Comparison of ENCODE assay signal across 12 cellular contexts in genomic region chr17:82598256-82599011, GRCh38. TPM values are rescaled to one million over a fixed set of nuclear protein-coding genes. Genes with fewer than 3 reads are reported as not detected.
A peak's percentile ranks its signal among the peaks of the same experiment; 100 is the strongest.
DNase-seq lines count a peak whose midpoint lies in the region; ATAC-seq and TF ChIP-seq lines count a peak whose summit lies in the region.
"Had no signal": no experiment of that assay in that cellular context is flagged by ENCODE, and none has a peak within 500 bp of the region (broad histone marks: within the 10 kb centered on the region; RNA-seq: fewer than 3 reads in every experiment).

No MANE protein-coding gene starts in this region.

- H3K27ac ChIP-seq in right cardiac atrium (ENCODE audit: low read length) = no peak overlapping the region
- peak overlapping the region; percentile 49 for H3K27ac ChIP-seq in substantia nigra (ENCODE audit: low read depth, low read length, poor library complexity, severe bottlenecking)
- no peak overlapping the region for H3K27ac ChIP-seq in mammary epithelial cell (ENCODE audit: insufficient read depth, low read depth, low read length)
- H3K27ac ChIP-seq: uterus had no signal

- H3K4me3 Mint-ChIP-seq in WTC11 = no peak overlapping the region
- H3K4me3 Mint-ChIP-seq: naive thymus-derived CD8-positive, alpha-beta T cell had no signal

- H3K4me1 Mint-ChIP-seq in WTC11 = peaks cover 14% of the 10 kb centered on the region

- H3K4me3 ChIP-seq in right cardiac atrium (ENCODE audit: low read length) (no peak overlapping the region), fibroblast of villous mesenchyme (ENCODE audit: low read depth, low read length) (no peak overlapping the region), mammary epithelial cell (replicated peaks in 1 of 3; ENCODE audit: insufficient read depth in 1 of 3, low read depth in 2 of 3, low read length in 3 of 3) (no peak overlapping the region)
- H3K4me3 ChIP-seq: adrenal gland, uterus had no signal

- POLR2A ChIA-PET in WTC11 (lab: Charles Lee) = interaction anchor here (0.6 kb wide), 1 partner anchor 39 kb away, joined by 3 read pairs; no protein-coding TSS in a partner anchor

- H3K9me3 Mint-ChIP-seq in WTC11 = no peaks in the 10 kb centered on the region
- H3K9me3 Mint-ChIP-seq: naive thymus-derived CD8-positive, alpha-beta T cell had no signal

- no TSS peak for BruUV-seq in mammary epithelial cell (replicated peaks; lab: Mats Ljungman, UMichigan)

- no peak overlapping the region for H2AFZ ChIP-seq in mammary epithelial cell (ENCODE audit: low read depth, low read length)

- no peaks in the 10 kb centered on the region for H3K9me3 ChIP-seq in right cardiac atrium (ENCODE audit: control insufficient read depth, low read length)
- H3K9me3 ChIP-seq in mammary epithelial cell (replicated peaks; ENCODE audit: insufficient read depth, low read length) = no peaks in the 10 kb centered on the region
- H3K9me3 ChIP-seq: adrenal gland, uterus had no signal

- H3K36me3 Mint-ChIP-seq in WTC11 = peaks cover 60% of the 10 kb centered on the region

- no peak overlapping the region for H3K4me2 ChIP-seq in mammary epithelial cell (ENCODE audit: insufficient read depth, low read depth, low read length)

- CTCF ChIA-PET in WTC11 (lab: Charles Lee) (no interaction called here), mammary epithelial cell (lab: Charles Lee; ENCODE audit: low non-redundant PET) (no interaction called here)

- H3K79me2 ChIP-seq in mammary epithelial cell (ENCODE audit: insufficient read depth, low read length) = peaks cover 65% of the 10 kb centered on the region

- no peak overlapping the region for H3K9ac ChIP-seq in mammary epithelial cell (ENCODE audit: insufficient read depth, low read length)

- DNase-seq in right cardiac atrium (peak in 2 of 3 donors; percentile 39 to 46), cardiac septum (ENCODE audit: low spot score) (no peak), WTC11 (ENCODE audit: low spot score) (no peak), fibroblast of villous mesenchyme (ENCODE audit: low read depth) (peak; percentile 27), substantia nigra (lab: John Stamatoyannopoulos, UW) (no peak), mammary epithelial cell (no peak), NCI-H187 (lab: John Stamatoyannopoulos, UW) (no peak)
- DNase-seq in stimulated activated CD4-positive, alpha-beta T cell treated with anti-CD3 and anti-CD28 coated beads, Interleukin-1b, Interleukin-23, amount 100 ng/mL, for 48 hours = no peak
- DNase-seq: adrenal gland, small intestine, uterus had no signal

- 76% methylated on average over 21 of the region's 21 CpGs for WGBS in right cardiac atrium
- WGBS in mammary epithelial cell (ENCODE audit: low coverage, missing lambda C conversion rate) = 86% methylated on average over 17 of the region's 21 CpGs

- H4K20me1 ChIP-seq in mammary epithelial cell (ENCODE audit: insufficient read depth, low read length) = no peaks in the 10 kb centered on the region

- no peak overlapping the region for H3K27ac Mint-ChIP-seq in WTC11

- peaks cover 15% of the 10 kb centered on the region for H3K4me1 ChIP-seq in right cardiac atrium (ENCODE audit: control insufficient read depth, insufficient read depth, low read length)
- peaks cover 6% of the 10 kb centered on the region for H3K4me1 ChIP-seq in mammary epithelial cell (ENCODE audit: insufficient read depth, low read length)
- H3K4me1 ChIP-seq: uterus had no signal

- H3K36me3 ChIP-seq in mammary epithelial cell (ENCODE audit: insufficient read depth, low read length) = peaks cover 14% of the 10 kb centered on the region
- H3K36me3 ChIP-seq: uterus had no signal

- no peaks in the 10 kb centered on the region for H3K27me3 ChIP-seq in right cardiac atrium (ENCODE audit: control insufficient read depth, insufficient read depth)
- no peaks in the 10 kb centered on the region for H3K27me3 ChIP-seq in mammary epithelial cell (ENCODE audit: insufficient read depth, low read length)
- H3K27me3 ChIP-seq: adrenal gland, uterus had no signal

- in situ Hi-C loops in mammary epithelial cell (cut with MboI; ENCODE audit: low sequenced_read_pairs in 2 of 2) = no loop called here

- H3K27me3 Mint-ChIP-seq in WTC11 (ENCODE audit: low read depth) = no peaks in the 10 kb centered on the region
- H3K27me3 Mint-ChIP-seq: naive thymus-derived CD8-positive, alpha-beta T cell had no signal

- intact Hi-C loops in right cardiac atrium (cut with DNase I) = no loop called here
- intact Hi-C loops in cardiac septum (cut with DNase I) = no loop called here
- intact Hi-C loops in mammary epithelial cell (cut with micrococcal nuclease) = no loop called here

- dilution Hi-C loops in mammary epithelial cell (cut with HindIII; ENCODE audit: low sequenced_read_pairs) = no loop called here

- ATAC-seq in right cardiac atrium (no peak), WTC11 (no peak)
- ATAC-seq: naive thymus-derived CD8-positive, alpha-beta T cell had no signal

- TF ChIP-seq CTCF in WTC11 (IDR thresholded peaks at IDR 0.05) (no peak), fibroblast of villous mesenchyme (IDR thresholded peaks at IDR 0.05; ENCODE audit: insufficient read depth, low read depth, low read length) (no peak), mammary epithelial cell (conservative IDR thresholded peaks at IDR 0.05 in 1 of 2, IDR thresholded peaks at IDR 0.05 in 1 of 2; ENCODE audit: extremely low read depth in 1 of 2, insufficient read depth in 1 of 2, low read depth in 1 of 2, low read length in 2 of 2) (no peak)

TF ChIP-seq in WTC11, 78 proteins besides CTCF, POLR2A, EP300 and RAD21:
- no peak for TF ChIP-seq ATF2 (CRISPR knock-in tag; IDR thresholded peaks at IDR 0.05; ENCODE audit: borderline replicate concordance, low read depth)
- peak; percentile 89 for TF ChIP-seq ZNF121 (CRISPR knock-in tag; IDR thresholded peaks at IDR 0.05)

RNA-seq across cellular contexts. Expression of gene WDR45B, which starts 49.8 kb away (rescaled TPM):
- 10 to 100 TPM; 43.8 to 49.2 (median 45.8) TPM for total RNA-seq in right cardiac atrium
- 37.0 TPM for polyA plus RNA-seq in right cardiac atrium
- total RNA-seq in cardiac septum = 45.4 TPM
- total RNA-seq in WTC11 (2021) = 87.1 to 96.5 TPM (median 89.1 TPM) in 3 replicates
- 62.5 and 70.8 TPM in 2 replicates for total RNA-seq in fibroblast of villous mesenchyme
- total RNA-seq in mammary epithelial cell = 10 to 100 TPM; 62.2 to 68.4 TPM
- 71.9 TPM for polyA plus RNA-seq in mammary epithelial cell
- 71.2 TPM for polyA minus RNA-seq in mammary epithelial cell

Comparison
In these comparisons a context has a peak if more than half of its experiments do, and no peak if none do; other contexts are left out.
1. DNase-seq: peak in right cardiac atrium (2 of 3) and fibroblast of villous mesenchyme (single experiment); none in cardiac septum (single experiment), WTC11 (single experiment), substantia nigra (0 of 49), mammary epithelial cell (single experiment), NCI-H187 (0 of 2) and stimulated activated CD4-positive, alpha-beta T cell treated with anti-CD3 and anti-CD28 coated beads, Interleukin-1b, Interleukin-23, amount 100 ng/mL, for 48 hours (single experiment).